In the genomic region with DNA sequence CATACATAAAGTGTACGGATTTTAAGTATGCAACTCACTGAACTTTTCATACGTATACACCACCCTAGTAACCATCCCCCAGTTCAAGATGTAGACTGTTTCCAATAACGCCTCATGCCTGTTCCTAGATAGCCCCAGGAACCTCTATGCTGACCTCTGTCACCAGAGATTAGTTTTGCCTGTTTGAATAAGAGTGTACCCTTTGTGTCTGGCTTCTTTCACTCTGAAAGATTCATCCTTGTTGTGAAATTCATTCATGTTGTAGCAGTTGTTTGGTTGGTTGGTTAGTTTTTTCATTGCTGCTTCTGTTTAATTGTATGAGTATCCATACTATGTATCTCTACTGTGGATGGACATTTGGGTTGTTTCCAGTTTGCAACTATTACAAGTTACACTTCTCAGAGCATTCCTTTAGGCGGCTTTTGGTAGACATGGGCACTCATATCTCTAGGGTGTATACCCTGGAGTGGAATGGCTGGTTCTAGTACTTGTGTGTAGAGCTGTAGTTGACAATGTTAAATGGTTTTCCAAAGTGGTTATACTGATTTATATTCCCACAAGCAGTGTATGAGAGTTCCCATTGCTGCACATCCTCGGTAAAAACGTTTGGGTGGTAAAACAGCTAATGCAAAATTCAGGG, we compare ENCODE assay signal across 8 cellular contexts. TPM values are rescaled to one million over a fixed set of nuclear protein-coding genes. Genes with fewer than 3 reads are reported as not detected.
DNase-seq lines count a peak whose midpoint lies in the region; ATAC-seq and TF ChIP-seq lines count a peak whose summit lies in the region.

No MANE protein-coding gene starts in this region.

- H3K9me3 Mint-ChIP-seq in activated naive CD4-positive, alpha-beta T cell treated with anti-CD3 and anti-CD28 coated beads, Interleukin-2, amount 50 U/mL, for 24 hours, result no peaks in the 10 kb centered on the region
- no peaks in the 10 kb centered on the region for H3K9me3 Mint-ChIP-seq in endothelial cell (ENCODE audit: unreplicated experiment)

- TF ChIP-seq EP300 in sigmoid colon (IDR thresholded peaks at IDR 0.05), result no peak

- H3K4me3 ChIP-seq in SJCRH30, result peak overlapping the region; percentile 82
- H3K4me3 ChIP-seq in sigmoid colon, result peak overlapping the region in 3 of 4 donors; percentile 57 to 89 (median 78)

- WGBS in sigmoid colon, 2 donors, result 24 to 35% methylated on average over 6 of the region's 6 CpGs

- no peak for DNase-seq in activated naive CD4-positive, alpha-beta T cell treated with anti-CD3 and anti-CD28 coated beads, Interleukin-2, amount 50 U/mL, for 16 hours
- DNase-seq in SJCRH30, result peak in 1 of 2 experiments; percentile 48
- DNase-seq in endothelial cell (ENCODE audit: low spot score), result no peak
- no peak for DNase-seq in sigmoid colon
- no peak for DNase-seq in dermis blood vessel endothelial cell
- no peak for DNase-seq in COLO668 (lab: John Stamatoyannopoulos, UW; ENCODE audit: unreplicated experiment)

- H3K4me3 Mint-ChIP-seq in activated naive CD4-positive, alpha-beta T cell treated with anti-CD3 and anti-CD28 coated beads, Interleukin-2, amount 50 U/mL, for 24 hours, result peak overlapping the region; percentile 89
- peak overlapping the region; percentile 71 for H3K4me3 Mint-ChIP-seq in endothelial cell (ENCODE audit: unreplicated experiment)

- no peak for ATAC-seq in HG03280 (IDR thresholded peaks at IDR 0.05; ENCODE audit: unreplicated experiment)

- no peak for TF ChIP-seq POLR2A in sigmoid colon (IDR thresholded peaks at IDR 0.05)

- H3K9me3 ChIP-seq in SJCRH30 (replicated peaks), result no peaks in the 10 kb centered on the region
- no peaks in the 10 kb centered on the region for H3K9me3 ChIP-seq in sigmoid colon

- H3K36me3 Mint-ChIP-seq in activated naive CD4-positive, alpha-beta T cell treated with anti-CD3 and anti-CD28 coated beads, Interleukin-2, amount 50 U/mL, for 24 hours, result no peaks in the 10 kb centered on the region
- no peaks in the 10 kb centered on the region for H3K36me3 Mint-ChIP-seq in endothelial cell (ENCODE audit: low read depth, unreplicated experiment)

- peak overlapping the region; percentile 96 for H3K27ac ChIP-seq in SJCRH30
- peak overlapping the region; percentile 80 to 91 (median 87) for H3K27ac ChIP-seq in sigmoid colon

- H3K27me3 Mint-ChIP-seq in activated naive CD4-positive, alpha-beta T cell treated with anti-CD3 and anti-CD28 coated beads, Interleukin-2, amount 50 U/mL, for 24 hours, result no peaks in the 10 kb centered on the region
- peaks cover 4% of the 10 kb centered on the region for H3K27me3 Mint-ChIP-seq in endothelial cell (ENCODE audit: unreplicated experiment)

- peaks cover 40% of the 10 kb centered on the region for H3K4me1 Mint-ChIP-seq in activated naive CD4-positive, alpha-beta T cell treated with anti-CD3 and anti-CD28 coated beads, Interleukin-2, amount 50 U/mL, for 24 hours
- peaks cover 10% of the 10 kb centered on the region for H3K4me1 Mint-ChIP-seq in endothelial cell (ENCODE audit: unreplicated experiment)

- H3K4me1 ChIP-seq in SJCRH30, result 0 out of 2 replicates have a peak, but pooled peaks cover 8% of the 10 kb centered on the region
- peaks cover 0 to 40% (median 33%) of the 10 kb centered on the region in 4 donors for H3K4me1 ChIP-seq in sigmoid colon

- H3K36me3 ChIP-seq in SJCRH30, result no peaks in the 10 kb centered on the region
- H3K36me3 ChIP-seq in sigmoid colon, result no peaks in the 10 kb centered on the region

- intact Hi-C loops in sigmoid colon (cut with DNase I), result loop anchor here (2.0 to 5.0 kb wide), 5 partner anchors 384 to 934 kb away; a partner anchor contains a TSS

- no peaks in the 10 kb centered on the region for H3K27me3 ChIP-seq in SJCRH30
- no peaks in the 10 kb centered on the region for H3K27me3 ChIP-seq in sigmoid colon

- TF ChIP-seq CTCF in endothelial cell (IDR thresholded peaks at IDR 0.05; ENCODE audit: unreplicated experiment) (no peak), sigmoid colon (IDR thresholded peaks at IDR 0.05) (no peak)

- peak overlapping the region; percentile 99 for H3K27ac Mint-ChIP-seq in activated naive CD4-positive, alpha-beta T cell treated with anti-CD3 and anti-CD28 coated beads, Interleukin-2, amount 50 U/mL, for 24 hours
- H3K27ac Mint-ChIP-seq in endothelial cell (ENCODE audit: unreplicated experiment), result no peak overlapping the region

RNA-seq across cellular contexts. Expression of a gene that starts 1.6 kb away (rescaled TPM):
- 93.9 and 108 TPM in 2 replicates for total RNA-seq in SJCRH30 (2014; rRNA removed; shearing (Covaris generic))
- total RNA-seq in endothelial cell (ENCODE audit: unreplicated experiment), result 9.3 TPM
- total RNA-seq in sigmoid colon, result 100 to 1,000 TPM in 2 of 4 donors, 10 to 100 TPM in 2; 33.9 to 108 (median 85.5) TPM
- 10 to 100 TPM; 32.6 to 41.1 (median 34.8) TPM for polyA plus RNA-seq in sigmoid colon
- 22.5 and 25.1 TPM in 2 replicates for total RNA-seq in dermis blood vessel endothelial cell
